In genomic region chr3:155129396-155129795, GRCh38 we compare ENCODE assay signal across 18 cellular contexts. TPM values are rescaled to one million over a fixed set of nuclear protein-coding genes. Genes with fewer than 3 reads are reported as not detected.
DNase-seq lines count a peak whose midpoint lies in the region; ATAC-seq and TF ChIP-seq lines count a peak whose summit lies in the region.
"Had no signal": no experiment of that assay in that cellular context is flagged by ENCODE, and none has a peak within 500 bp of the region (broad histone marks: within the 10 kb centered on the region; RNA-seq: fewer than 3 reads in every experiment).

No MANE protein-coding gene starts in this region.

- no peak overlapping the region for H3K18ac ChIP-seq in IMR-90 (ENCODE audit: low read depth, low read length)

- H2BK20ac ChIP-seq in IMR-90 (ENCODE audit: low read depth, low read length) = no peak overlapping the region

- dilution Hi-C loops in IMR-90 (cut with HindIII; ENCODE audit: low sequenced_read_pairs, unreplicated experiment) = no loop called here

- H3K9ac ChIP-seq in IMR-90 (ENCODE audit: low read depth, low read length) = no peak overlapping the region

- no peaks in the 10 kb centered on the region for H3K79me1 ChIP-seq in IMR-90 (ENCODE audit: low read depth in 1 of 2, low read length in 2 of 2)

- H3K79me2 ChIP-seq in hepatocyte = no peaks in the 10 kb centered on the region

- POLR2A ChIA-PET in IMR-90 (lab: Charles Lee; ENCODE audit: unreplicated experiment) = no interaction called here

- H2BK15ac ChIP-seq in IMR-90 (ENCODE audit: low read depth, low read length) = no peak overlapping the region

- H3K27me3 ChIP-seq in IMR-90 (ENCODE audit: control insufficient read depth, insufficient read depth, low read length) (no peaks in the 10 kb centered on the region), hepatocyte (no peaks in the 10 kb centered on the region), WERI-Rb-1 (ENCODE audit: insufficient read depth, low read depth, severe bottlenecking) (no peaks in the 10 kb centered on the region)
- H3K27me3 ChIP-seq: BE2C had no signal

- H3K36me3 ChIP-seq in IMR-90 (ENCODE audit: control insufficient read depth, insufficient read depth, low read length) (no peaks in the 10 kb centered on the region), hepatocyte (replicated peaks; ENCODE audit: insufficient read depth, low read depth) (no peaks in the 10 kb centered on the region), WERI-Rb-1 (no peaks in the 10 kb centered on the region)
- H3K36me3 ChIP-seq: BE2C had no signal

- no peak for ATAC-seq in IMR-90 (ENCODE audit: low read depth)
- no peak for ATAC-seq in natural killer cell
- ATAC-seq in GM21390 (IDR thresholded peaks at IDR 0.05; ENCODE audit: unreplicated experiment) = no peak
- ATAC-seq: GM23338 had no signal

- H3K56ac ChIP-seq in IMR-90 (ENCODE audit: extremely low read depth, insufficient read depth, low read length) = no peak overlapping the region

- no peak overlapping the region for H2AK5ac ChIP-seq in IMR-90 (ENCODE audit: low read depth, low read length)

- intact Hi-C loops in IMR-90 (cut with micrococcal nuclease) (no loop called here), natural killer cell (cut with micrococcal nuclease) (no loop called here)

- no TSS peak for BruUV-seq in IMR-90 (replicated peaks; lab: Mats Ljungman, UMichigan)

- in situ Hi-C loops in IMR-90 (cut with MboI; ENCODE audit: low sequenced_read_pairs) = no loop called here

- TF ChIP-seq RAD21 in IMR-90 (IDR thresholded peaks at IDR 0.05; ENCODE audit: low read length) = no peak

- H2AK9ac ChIP-seq in IMR-90 (replicated peaks; ENCODE audit: low read depth, low read length, poor library complexity) = no peak overlapping the region

- H3K9me3 ChIP-seq in IMR-90 (ENCODE audit: control insufficient read depth, insufficient read depth, low read length) (no peaks in the 10 kb centered on the region), hepatocyte (ENCODE audit: low read depth) (no peaks in the 10 kb centered on the region), WERI-Rb-1 (ENCODE audit: severe bottlenecking) (no peaks in the 10 kb centered on the region)
- H3K9me3 ChIP-seq: BE2C had no signal

- DNase-seq in IMR-90 = no peak
- DNase-seq in amniotic epithelial cell (ENCODE audit: low read depth) = peak; percentile 43
- DNase-seq in hepatocyte (ENCODE audit: low spot score) = no peak
- no peak for DNase-seq in natural killer cell
- no peak for DNase-seq in WERI-Rb-1
- DNase-seq in cortex of kidney (lab: John Stamatoyannopoulos, UW) = no peak
- DNase-seq: ACHN; BE2C; C1 segment of cervical spinal cord; CD4-positive, CD25-positive, alpha-beta regulatory T cell; CD8-positive, alpha-beta memory T cell; COR-L47; DMS 273 treated with DMSO at 0.1 percent for 48 hours; DMS53; GDM1; HCEC 1CT had no signal

- H3K4ac ChIP-seq in IMR-90 (ENCODE audit: low read depth, low read length) = no peak overlapping the region

- H4K8ac ChIP-seq in IMR-90 (ENCODE audit: low read depth in 2 of 2, low read length in 2 of 2) = no peak overlapping the region

- peaks cover 5 to 6% of the 10 kb centered on the region in 2 donors for H3K9me3 Mint-ChIP-seq in natural killer cell
- H3K9me3 Mint-ChIP-seq: GM23338 had no signal

- H3K9me2 ChIP-seq in hepatocyte (replicated peaks; ENCODE audit: insufficient read depth) = no peaks in the 10 kb centered on the region

- CTCF ChIA-PET in IMR-90 (lab: Yijun Ruan, JAX) = interaction anchor here (0.6 kb wide), 1 partner anchor 92 kb away, joined by 5 read pairs; no protein-coding TSS in a partner anchor

- no peak overlapping the region for H3K27ac Mint-ChIP-seq in natural killer cell
- H3K27ac Mint-ChIP-seq: CD4-positive, CD25-positive, alpha-beta regulatory T cell; CD8-positive, alpha-beta memory T cell; GM23338 had no signal

- no peak for TF ChIP-seq POLR2A in IMR-90 (IDR thresholded peaks at IDR 0.05; ENCODE audit: low read depth, low read length)

- no peak overlapping the region for H3K14ac ChIP-seq in IMR-90 (replicated peaks; ENCODE audit: low read depth, low read length)

- H3K9me1 ChIP-seq in IMR-90 (ENCODE audit: insufficient read depth, low read length) = no peaks in the 10 kb centered on the region

- H3K4me1 ChIP-seq in IMR-90 (ENCODE audit: control insufficient read depth, insufficient read depth, low read length) (peaks cover 8% of the 10 kb centered on the region), hepatocyte (ENCODE audit: insufficient read depth) (peaks cover 15% of the 10 kb centered on the region)
- H3K4me1 ChIP-seq: BE2C had no signal

- H3K36me3 Mint-ChIP-seq in natural killer cell = no peaks in the 10 kb centered on the region
- H3K36me3 Mint-ChIP-seq: CD4-positive, CD25-positive, alpha-beta regulatory T cell; CD8-positive, alpha-beta memory T cell had no signal

- TF ChIP-seq CTCF in IMR-90 (conservative IDR thresholded peaks at IDR 0.05; ENCODE audit: low read depth, low read length) = no peak
- no peak for TF ChIP-seq CTCF in hepatocyte (IDR thresholded peaks at IDR 0.05; ENCODE audit: poor library complexity)
- no peak for TF ChIP-seq CTCF in natural killer cell (IDR thresholded peaks at IDR 0.05)
- no peak for TF ChIP-seq CTCF in WERI-Rb-1 (IDR thresholded peaks at IDR 0.05; ENCODE audit: low read depth, low read length)

- no peak overlapping the region for H4K91ac ChIP-seq in IMR-90 (ENCODE audit: insufficient read depth, low read depth, low read length)

- H4K20me1 ChIP-seq in IMR-90 (ENCODE audit: insufficient read depth, low read length) (no peaks in the 10 kb centered on the region), hepatocyte (ENCODE audit: insufficient read depth, poor library complexity, severe bottlenecking) (no peaks in the 10 kb centered on the region)

- H3K4me3 Mint-ChIP-seq in natural killer cell = no peak overlapping the region
- H3K4me3 Mint-ChIP-seq: CD4-positive, CD25-positive, alpha-beta regulatory T cell; CD8-positive, alpha-beta memory T cell; GM23338 had no signal

- no peaks in the 10 kb centered on the region for H3K27me3 Mint-ChIP-seq in natural killer cell (ENCODE audit: low read depth in 2 of 2)
- H3K27me3 Mint-ChIP-seq: CD4-positive, CD25-positive, alpha-beta regulatory T cell had no signal

- H3K4me3 ChIP-seq in IMR-90 (ENCODE audit: insufficient read depth, low read depth, low read length) (no peak overlapping the region), hepatocyte (no peak overlapping the region), WERI-Rb-1 (ENCODE audit: low read depth, low read length) (no peak overlapping the region)
- H3K4me3 ChIP-seq: GM23338 had no signal

- no peak overlapping the region for H3K23ac ChIP-seq in IMR-90 (ENCODE audit: low read depth, low read length)

- H2AFZ ChIP-seq in IMR-90 (replicated peaks; ENCODE audit: low read length, poor library complexity) (no peak overlapping the region), hepatocyte (no peak overlapping the region)
- H2AFZ ChIP-seq: GM23338 had no signal

- no peak overlapping the region for H3K27ac ChIP-seq in IMR-90 (ENCODE audit: insufficient read depth, low read length)
- peak overlapping the region; percentile 96 for H3K27ac ChIP-seq in hepatocyte
- no peak overlapping the region for H3K27ac ChIP-seq in WERI-Rb-1

- no peak overlapping the region for H2BK120ac ChIP-seq in IMR-90 (ENCODE audit: low read depth, low read length)

- WGBS in IMR-90 (ENCODE audit: extremely low coverage in 2 of 2, insufficient read length in 1 of 2), 2 experiments = no CpG with 5 or more reads among the region's 2 CpGs
- WGBS in hepatocyte (ENCODE audit: low lambda C conversion rate, missing lambda C conversion rate) = 56% methylated on average over 2 of the region's 2 CpGs

- H2BK5ac ChIP-seq in IMR-90 (ENCODE audit: low read depth, low read length, poor library complexity, severe bottlenecking) = no peak overlapping the region

- H3K4me1 Mint-ChIP-seq in natural killer cell = no peaks in the 10 kb centered on the region
- H3K4me1 Mint-ChIP-seq: CD4-positive, CD25-positive, alpha-beta regulatory T cell; CD8-positive, alpha-beta memory T cell had no signal

- H4K5ac ChIP-seq in IMR-90 (ENCODE audit: low read depth, low read length) = no peak overlapping the region

- H3K4me2 ChIP-seq in IMR-90 (ENCODE audit: low read depth, low read length) (no peak overlapping the region), hepatocyte (no peak overlapping the region)
- H3K4me2 ChIP-seq: GM23338 had no signal

TF ChIP-seq in IMR-90, 13 proteins besides CTCF, POLR2A, EP300 and RAD21:
- TF ChIP-seq MAZ (IDR thresholded peaks at IDR 0.05; ENCODE audit: borderline replicate concordance, low read depth, low read length) (no peak), RFX5 (IDR thresholded peaks at IDR 0.05; ENCODE audit: low read depth, low read length) (no peak), CEBPB (IDR thresholded peaks at IDR 0.05; ENCODE audit: low read depth, low read length) (peak; percentile 31; the same call in 1 of the 2 replicates)

RNA-seq across cellular contexts. Expression of gene MME, which starts 49.3 kb away (rescaled TPM):
- total RNA-seq in IMR-90 (2012; rRNA removed) (19.4 and 22.8 TPM in 2 replicates), hepatocyte (223 and 250 TPM in 2 replicates), natural killer cell (1 to 10 TPM in 1 of 3 donors, under 1 TPM in 1, not detected in 1; 0.16 to 6.1 TPM)
- polyA plus RNA-seq in IMR-90 (2012; rRNA removed) (7.5 and 11.7 TPM in 2 replicates), hepatocyte (135 TPM in 2 replicates)
- polyA plus RNA-seq in IMR-90 (2012; cell fraction: cytosol; rRNA removed) = 2.2 and 6.1 TPM in 2 replicates
- polyA plus RNA-seq in IMR-90 (2012; cell fraction: nucleus; rRNA removed; ENCODE audit: low replicate concordance) = 2.2 and 16.5 TPM in 2 replicates
- total RNA-seq: CD4-positive, CD25-positive, alpha-beta regulatory T cell had no signal
